In genomic region chr10:32346551-32347362, GRCh38 we compare ENCODE assay signal across 1 cellular context.
TF ChIP-seq lines count a peak whose summit lies in the region.

Gene EPC1, minus strand, starts transcription at chr10:32347158. Its CDS starts 243 bp downstream, at chr10:32346915.

TF ChIP-seq in HepG2, 621 proteins besides CTCF, POLR2A, EP300 and RAD21 (continued from another document and continues in another):
- TF ChIP-seq ZBTB39 (CRISPR knock-in tag; IDR thresholded peaks at IDR 0.05): no peak
- no peak; the same call in 1 of the 2 replicates for TF ChIP-seq NKX3-1 (CRISPR knock-in tag; IDR thresholded peaks at IDR 0.05)
- 0 out of 2 replicates have a peak, but pooled peaks have one; percentile 27 for TF ChIP-seq PAX8 (CRISPR knock-in tag; IDR thresholded peaks at IDR 0.05; ENCODE audit: borderline replicate concordance)
- TF ChIP-seq NCOA2 (CRISPR knock-in tag; IDR thresholded peaks at IDR 0.05): peak; percentile 18; the same call in 1 of the 2 replicates
- no peak for TF ChIP-seq ZNF768 (CRISPR knock-in tag; IDR thresholded peaks at IDR 0.05)
- TF ChIP-seq TFDP2 (CRISPR knock-in tag; IDR thresholded peaks at IDR 0.05): peak; percentile 67; the same call in 1 of the 2 replicates
- TF ChIP-seq ZNF704 (CRISPR knock-in tag; IDR thresholded peaks at IDR 0.05; ENCODE audit: borderline replicate concordance): no peak; the same call in 1 of the 2 replicates
- TF ChIP-seq NFRKB (IDR thresholded peaks at IDR 0.05): peak; percentile 89
- TF ChIP-seq STAT5B (CRISPR knock-in tag; IDR thresholded peaks at IDR 0.05): no peak
- no peak for TF ChIP-seq ZNF619 (CRISPR knock-in tag; IDR thresholded peaks at IDR 0.05)
- TF ChIP-seq NR1H2 (CRISPR knock-in tag; IDR thresholded peaks at IDR 0.05; ENCODE audit: borderline replicate concordance, low read depth): no peak
- no peak for TF ChIP-seq SP140L (CRISPR knock-in tag; IDR thresholded peaks at IDR 0.05; ENCODE audit: borderline replicate concordance)
- 0 out of 2 replicates have a peak, but pooled peaks have one; percentile 13 for TF ChIP-seq SNAPC2 (CRISPR knock-in tag; IDR thresholded peaks at IDR 0.05)
- TF ChIP-seq KAT2B (IDR thresholded peaks at IDR 0.05; ENCODE audit: borderline replicate concordance, low read depth, low read length): no peak
- TF ChIP-seq MEIS1 (CRISPR knock-in tag; IDR thresholded peaks at IDR 0.05; ENCODE audit: borderline replicate concordance): no peak
- TF ChIP-seq ZNF235 (CRISPR knock-in tag; IDR thresholded peaks at IDR 0.05; ENCODE audit: borderline replicate concordance): peak; percentile 77; the same call in 1 of the 2 replicates
- peak; percentile 31; the same call in 1 of the 2 replicates for TF ChIP-seq CBFB (CRISPR knock-in tag; IDR thresholded peaks at IDR 0.05)
- peak; percentile 75; the same call in 1 of the 2 replicates for TF ChIP-seq KDM2A (CRISPR knock-in tag; IDR thresholded peaks at IDR 0.05; ENCODE audit: borderline replicate concordance, low read depth)
- TF ChIP-seq ZFY (CRISPR knock-in tag; IDR thresholded peaks at IDR 0.05): peak; percentile 66
- TF ChIP-seq ZNF230 (CRISPR knock-in tag; IDR thresholded peaks at IDR 0.05): no peak
- TF ChIP-seq JDP2 (CRISPR knock-in tag; IDR thresholded peaks at IDR 0.05; ENCODE audit: borderline replicate concordance): peak; percentile 44; the same call in 1 of the 2 replicates
- no peak for TF ChIP-seq TBX2 (CRISPR knock-in tag; IDR thresholded peaks at IDR 0.05; ENCODE audit: borderline replicate concordance)
- peak; percentile 68 for TF ChIP-seq ATF2 (CRISPR knock-in tag; IDR thresholded peaks at IDR 0.05)
- TF ChIP-seq ZNF558 (CRISPR knock-in tag; IDR thresholded peaks at IDR 0.05; ENCODE audit: borderline replicate concordance): 0 out of 2 replicates have a peak, but pooled peaks have one; percentile 29
- no peak for TF ChIP-seq SOX6 (IDR thresholded peaks at IDR 0.05)
- 0 out of 2 replicates have a peak, but pooled peaks have one; percentile 57 for TF ChIP-seq SOX6 (CRISPR knock-in tag; IDR thresholded peaks at IDR 0.05)
- peak; percentile 40; the same call in 1 of the 2 replicates for TF ChIP-seq ZNF136 (CRISPR knock-in tag; IDR thresholded peaks at IDR 0.05; ENCODE audit: low read depth)
- TF ChIP-seq HOXA5 (CRISPR knock-in tag; IDR thresholded peaks at IDR 0.05): 0 out of 2 replicates have a peak, but pooled peaks have one; percentile 3
- TF ChIP-seq ZC3H13 (CRISPR knock-in tag; IDR thresholded peaks at IDR 0.05): peak; percentile 35; the same call in 1 of the 2 replicates
- peak; percentile 42; the same call in 1 of the 2 replicates for TF ChIP-seq ZNF746 (CRISPR knock-in tag; IDR thresholded peaks at IDR 0.05)
- TF ChIP-seq HBP1 (CRISPR knock-in tag; IDR thresholded peaks at IDR 0.05; ENCODE audit: low read depth): peak; percentile 80; the same call in 1 of the 2 replicates
- TF ChIP-seq ZNF333 (CRISPR knock-in tag; IDR thresholded peaks at IDR 0.05; ENCODE audit: borderline replicate concordance): peak; percentile 50
- peak; percentile 44; the same call in 1 of the 3 replicates for TF ChIP-seq MXI1 (IDR thresholded peaks at IDR 0.05; ENCODE audit: borderline replicate concordance, low read depth, low read length)
- peak; percentile 23; the same call in 1 of the 2 replicates for TF ChIP-seq MED1 (CRISPR knock-in tag; IDR thresholded peaks at IDR 0.05)
- peak; percentile 82; the same call in 1 of the 2 replicates for TF ChIP-seq ZNF546 (CRISPR knock-in tag; conservative IDR thresholded peaks at IDR 0.05)
- no peak for TF ChIP-seq ZBTB42 (CRISPR knock-in tag; IDR thresholded peaks at IDR 0.05)
- TF ChIP-seq HDAC2 (CRISPR knock-in tag; IDR thresholded peaks at IDR 0.05): peak; percentile 44; the same call in 1 of the 2 replicates
- TF ChIP-seq PHF20 (CRISPR knock-in tag; IDR thresholded peaks at IDR 0.05): peak; percentile 52
- peak; percentile 52; the same call in 1 of the 2 replicates for TF ChIP-seq ZNF776 (CRISPR knock-in tag; IDR thresholded peaks at IDR 0.05)
- no peak for TF ChIP-seq ZNF652 (CRISPR knock-in tag; IDR thresholded peaks at IDR 0.05; ENCODE audit: borderline replicate concordance, low read depth)
- TF ChIP-seq E2F2 (CRISPR knock-in tag; IDR thresholded peaks at IDR 0.05; ENCODE audit: borderline replicate concordance): no peak
- TF ChIP-seq ZFP36 (IDR thresholded peaks at IDR 0.05; ENCODE audit: borderline replicate concordance, low read depth, low read length, partially characterized antibody): no peak
- TF ChIP-seq UBTF (CRISPR knock-in tag; IDR thresholded peaks at IDR 0.05): peak; percentile 65; the same call in 1 of the 2 replicates
- no peak for TF ChIP-seq ZNF572 (CRISPR knock-in tag; IDR thresholded peaks at IDR 0.05)
- no peak; the same call in 1 of the 2 replicates for TF ChIP-seq POGZ (CRISPR knock-in tag; IDR thresholded peaks at IDR 0.05)
- no peak; the same call in 1 of the 2 replicates for TF ChIP-seq HIC2 (CRISPR knock-in tag; IDR thresholded peaks at IDR 0.05; ENCODE audit: low read depth)
- 0 out of 2 replicates have a peak, but pooled peaks have one; percentile 6 for TF ChIP-seq ZNF614 (CRISPR knock-in tag; IDR thresholded peaks at IDR 0.05; ENCODE audit: borderline replicate concordance)
- TF ChIP-seq FOSL1 (CRISPR knock-in tag; IDR thresholded peaks at IDR 0.05; ENCODE audit: borderline replicate concordance): peak; percentile 46; the same call in 1 of the 2 replicates
- no peak for TF ChIP-seq HOXA7 (CRISPR knock-in tag; IDR thresholded peaks at IDR 0.05)
- TF ChIP-seq SRSF4 (IDR thresholded peaks at IDR 0.05; ENCODE audit: low read depth, low read length, poor library complexity, severe bottlenecking): no peak
